In genomic region chr15:88917764-88918163, GRCh38 we compare ENCODE assay signal across 17 cellular contexts. TPM values are rescaled to one million over a fixed set of nuclear protein-coding genes. Genes with fewer than 3 reads are reported as not detected.
DNase-seq lines count a peak whose midpoint lies in the region; ATAC-seq and TF ChIP-seq lines count a peak whose summit lies in the region.
"Had no signal": no experiment of that assay in that cellular context is flagged by ENCODE, and none has a peak within 500 bp of the region (broad histone marks: within the 10 kb centered on the region; RNA-seq: fewer than 3 reads in every experiment).

No MANE protein-coding gene starts in this region.

- peak overlapping the region; percentile 84 for H2AK5ac ChIP-seq in IMR-90 (ENCODE audit: low read depth, low read length)

- H3K27me3 ChIP-seq in IMR-90 (ENCODE audit: control insufficient read depth, insufficient read depth, low read length) (no peaks in the 10 kb centered on the region), RWPE2 (ENCODE audit: insufficient read depth, poor library complexity, severe bottlenecking) (no peaks in the 10 kb centered on the region), upper lobe of right lung (no peaks in the 10 kb centered on the region)

- no peak overlapping the region for H3K9ac ChIP-seq in IMR-90 (ENCODE audit: low read depth, low read length)
- H3K9ac ChIP-seq: SK-N-SH had no signal

- no peak overlapping the region for H2BK5ac ChIP-seq in IMR-90 (ENCODE audit: low read depth, low read length, poor library complexity, severe bottlenecking)

- no peak for TF ChIP-seq RAD21 in IMR-90 (IDR thresholded peaks at IDR 0.05; ENCODE audit: low read length)

- TF ChIP-seq POLR2A in IMR-90 (IDR thresholded peaks at IDR 0.05; ENCODE audit: low read depth, low read length), result no peak

- H2BK120ac ChIP-seq in IMR-90 (ENCODE audit: low read depth, low read length), result peak overlapping the region; percentile 65; the same call in 1 of the 2 replicates

- peaks cover 10% of the 10 kb centered on the region for H3K9me1 ChIP-seq in IMR-90 (ENCODE audit: insufficient read depth, low read length)

- H3K27ac ChIP-seq in IMR-90 (ENCODE audit: insufficient read depth, low read length) (no peak overlapping the region), RWPE2 (ENCODE audit: poor library complexity, severe bottlenecking) (peak overlapping the region; percentile 77), upper lobe of right lung (no peak overlapping the region)

- DNase-seq in IMR-90 (no peak), RWPE2 (ENCODE audit: low spot score) (no peak), iPS-NIHi11 (ENCODE audit: low spot score) (peak; percentile 1), upper lobe of right lung (no peak), KBM-7 (no peak), NCI-H526 (lab: John Stamatoyannopoulos, UW) (no peak)
- DNase-seq in activated CD4-positive, CD25-positive, alpha-beta regulatory T cell treated with anti-CD3 and anti-CD28 coated beads, Interleukin-2, amount 50 U/mL, for 72 hours, result no peak
- DNase-seq: Calu3; CD4-positive, alpha-beta memory T cell; DMS79; NCI-H146; NCI-H2081; NCI-H510A; NCI-H82; SHP77; SK-N-SH had no signal

- no TSS peak for BruUV-seq in IMR-90 (replicated peaks; lab: Mats Ljungman, UMichigan)

- CTCF ChIA-PET in IMR-90 (lab: Yijun Ruan, JAX), result interaction anchor here (0.7 kb wide), 1 partner anchor 1785 kb away, joined by 6 read pairs; no protein-coding TSS in a partner anchor

- TF ChIP-seq CTCF in IMR-90 (conservative IDR thresholded peaks at IDR 0.05; ENCODE audit: low read depth, low read length), result no peak
- TF ChIP-seq CTCF in RWPE2 (IDR thresholded peaks at IDR 0.05; ENCODE audit: poor library complexity, severe bottlenecking), result no peak
- no peak for TF ChIP-seq CTCF in upper lobe of right lung (IDR thresholded peaks at IDR 0.05)

- no peak overlapping the region for H2AK9ac ChIP-seq in IMR-90 (replicated peaks; ENCODE audit: low read depth, low read length, poor library complexity)

- H3K4me3 ChIP-seq in IMR-90 (ENCODE audit: insufficient read depth, low read depth, low read length) (no peak overlapping the region), RWPE2 (ENCODE audit: severe bottlenecking) (no peak overlapping the region), upper lobe of right lung (no peak overlapping the region)
- H3K4me3 ChIP-seq: HAP-1 had no signal

- H3K14ac ChIP-seq in IMR-90 (replicated peaks; ENCODE audit: low read depth, low read length), result 0 out of 2 replicates have a peak overlapping the region, but pooled peaks have one; percentile 82

- intact Hi-C loops in IMR-90 (cut with micrococcal nuclease), result loop anchor here (2.0 kb wide), 1 partner anchor 71 kb away; no protein-coding TSS in a partner anchor
- intact Hi-C loops in upper lobe of right lung (cut with DNase I), result no loop called here

- peak overlapping the region; percentile 48; the same call in 1 of the 2 replicates for H3K18ac ChIP-seq in IMR-90 (ENCODE audit: low read depth, low read length)

- in situ Hi-C loops in IMR-90 (cut with MboI; ENCODE audit: low sequenced_read_pairs), result no loop called here
- in situ Hi-C loops in KBM-7 (cut with MboI; ENCODE audit: low pct_unique_long_range_greater_than_20kb, low sequenced_read_pairs), result no loop called here

- H2BK15ac ChIP-seq in IMR-90 (ENCODE audit: low read depth, low read length), result peak overlapping the region; percentile 70; the same call in 1 of the 3 replicates

- H3K9me3 ChIP-seq in IMR-90 (ENCODE audit: control insufficient read depth, insufficient read depth, low read length), result no peaks in the 10 kb centered on the region
- no peaks in the 10 kb centered on the region for H3K9me3 ChIP-seq in RWPE2 (ENCODE audit: severe bottlenecking)
- no peaks in the 10 kb centered on the region for H3K9me3 ChIP-seq in upper lobe of right lung
- H3K9me3 ChIP-seq: HAP-1, SK-N-SH had no signal

- H4K20me1 ChIP-seq in IMR-90 (ENCODE audit: insufficient read depth, low read length), result no peaks in the 10 kb centered on the region

- H4K91ac ChIP-seq in IMR-90 (ENCODE audit: insufficient read depth, low read depth, low read length), result no peak overlapping the region

- H3K4ac ChIP-seq in IMR-90 (ENCODE audit: low read depth, low read length), result peak overlapping the region; percentile 61

- WGBS in IMR-90 (ENCODE audit: extremely low coverage in 2 of 2, insufficient read length in 1 of 2), 2 experiments, result no CpG with 5 or more reads among the region's 5 CpGs

- H3K4me2 ChIP-seq in IMR-90 (ENCODE audit: low read depth, low read length), result no peak overlapping the region
- H3K4me2 ChIP-seq: SK-N-SH had no signal

- ATAC-seq in IMR-90 (ENCODE audit: low read depth) (no peak), RWPE2 (ENCODE audit: low read depth) (no peak), upper lobe of right lung (peak; percentile 52)

- H3K4me1 ChIP-seq in IMR-90 (ENCODE audit: control insufficient read depth, insufficient read depth, low read length) (peaks cover 8% of the 10 kb centered on the region), RWPE2 (ENCODE audit: insufficient read depth, poor library complexity, severe bottlenecking) (peaks cover 39% of the 10 kb centered on the region), upper lobe of right lung (peaks cover under 1% of the 10 kb centered on the region)

- dilution Hi-C loops in IMR-90 (cut with HindIII; ENCODE audit: low sequenced_read_pairs, unreplicated experiment), result loop anchor here (25.0 kb wide), 1 partner anchor 95 kb away; no protein-coding TSS in a partner anchor

- POLR2A ChIA-PET in IMR-90 (lab: Charles Lee; ENCODE audit: unreplicated experiment), result no interaction called here

- peaks cover 0 to under 1% of the 10 kb centered on the region in 2 experiments; a peak in 2 of 4 replicates for H3K79me1 ChIP-seq in IMR-90 (ENCODE audit: low read depth in 1 of 2, low read length in 2 of 2)

- H3K36me3 ChIP-seq in IMR-90 (ENCODE audit: control insufficient read depth, insufficient read depth, low read length) (no peaks in the 10 kb centered on the region), RWPE2 (ENCODE audit: low read depth) (no peaks in the 10 kb centered on the region), upper lobe of right lung (no peaks in the 10 kb centered on the region)
- H3K36me3 ChIP-seq: HAP-1 had no signal

- H2AFZ ChIP-seq in IMR-90 (replicated peaks; ENCODE audit: low read length, poor library complexity), result no peak overlapping the region

- H3K56ac ChIP-seq in IMR-90 (ENCODE audit: extremely low read depth, insufficient read depth, low read length), result no peak overlapping the region

- H4K8ac ChIP-seq in IMR-90 (ENCODE audit: low read depth in 2 of 2, low read length in 2 of 2), result no peak overlapping the region

- H3K23ac ChIP-seq in IMR-90 (ENCODE audit: low read depth, low read length), result no peak overlapping the region

- no peak overlapping the region for H4K5ac ChIP-seq in IMR-90 (ENCODE audit: low read depth, low read length)

- H2BK20ac ChIP-seq in IMR-90 (ENCODE audit: low read depth, low read length), result peak overlapping the region; percentile 69

TF ChIP-seq in IMR-90, 13 proteins besides CTCF, POLR2A, EP300 and RAD21:
- no peak for TF ChIP-seq MAFK (IDR thresholded peaks at IDR 0.05; ENCODE audit: low read depth, low read length)
- no peak for TF ChIP-seq SMC3 (IDR thresholded peaks at IDR 0.05; ENCODE audit: low read depth, low read length)
- no peak for TF ChIP-seq FOS (IDR thresholded peaks at IDR 0.05; ENCODE audit: low read depth, low read length)
- TF ChIP-seq MAZ (IDR thresholded peaks at IDR 0.05; ENCODE audit: borderline replicate concordance, low read depth, low read length), result no peak
- TF ChIP-seq USF2 (IDR thresholded peaks at IDR 0.05; ENCODE audit: low read depth, low read length), result no peak
- no peak for TF ChIP-seq NFE2L2 (IDR thresholded peaks at IDR 0.05; ENCODE audit: low read depth, low read length)
- TF ChIP-seq MXI1 (IDR thresholded peaks at IDR 0.05; ENCODE audit: borderline replicate concordance, low read depth, low read length), result no peak
- TF ChIP-seq RCOR1 (IDR thresholded peaks at IDR 0.05; ENCODE audit: insufficient replicate concordance, low read length), result no peak
- TF ChIP-seq CHD1 (IDR thresholded peaks at IDR 0.05; ENCODE audit: low read depth, low read length), result no peak
- TF ChIP-seq RFX5 (IDR thresholded peaks at IDR 0.05; ENCODE audit: low read depth, low read length), result no peak
- no peak for TF ChIP-seq BHLHE40 (IDR thresholded peaks at IDR 0.05; ENCODE audit: low read depth, low read length)
- no peak for TF ChIP-seq ELK1 (IDR thresholded peaks at IDR 0.05; ENCODE audit: borderline replicate concordance, low read depth, low read length)
- no peak for TF ChIP-seq CEBPB (IDR thresholded peaks at IDR 0.05; ENCODE audit: low read depth, low read length)

RNA-seq across cellular contexts. Expression of gene MFGE8, which starts 4.6 kb away (rescaled TPM):
- 201 and 232 TPM in 2 replicates for total RNA-seq in IMR-90 (2012; rRNA removed)
- 1,813 and 1,912 TPM in 2 replicates for polyA plus RNA-seq in IMR-90 (2012; rRNA removed)
- polyA plus RNA-seq in IMR-90 (2012; cell fraction: cytosol; rRNA removed), result 1,025 and 2,261 TPM in 2 replicates
- polyA plus RNA-seq in IMR-90 (2012; cell fraction: nucleus; rRNA removed; ENCODE audit: low replicate concordance), result 2,334 and 3,578 TPM in 2 replicates
- total RNA-seq in upper lobe of right lung, result 168 TPM

RNA-seq across cellular contexts. Expression of gene HAPLN3, which starts 22.4 kb away (rescaled TPM):
- total RNA-seq in IMR-90 (2012; rRNA removed), result 4.4 and 5.9 TPM in 2 replicates
- 28.6 and 30.8 TPM in 2 replicates for polyA plus RNA-seq in IMR-90 (2012; rRNA removed)
- 22.4 and 24.0 TPM in 2 replicates for polyA plus RNA-seq in IMR-90 (2012; cell fraction: cytosol; rRNA removed)
- 247 and 404 TPM in 2 replicates for polyA plus RNA-seq in IMR-90 (2012; cell fraction: nucleus; rRNA removed; ENCODE audit: low replicate concordance)
- 4.6 TPM for total RNA-seq in upper lobe of right lung
